24 cellular contexts compared by ENCODE assay signal in the genomic region with DNA sequence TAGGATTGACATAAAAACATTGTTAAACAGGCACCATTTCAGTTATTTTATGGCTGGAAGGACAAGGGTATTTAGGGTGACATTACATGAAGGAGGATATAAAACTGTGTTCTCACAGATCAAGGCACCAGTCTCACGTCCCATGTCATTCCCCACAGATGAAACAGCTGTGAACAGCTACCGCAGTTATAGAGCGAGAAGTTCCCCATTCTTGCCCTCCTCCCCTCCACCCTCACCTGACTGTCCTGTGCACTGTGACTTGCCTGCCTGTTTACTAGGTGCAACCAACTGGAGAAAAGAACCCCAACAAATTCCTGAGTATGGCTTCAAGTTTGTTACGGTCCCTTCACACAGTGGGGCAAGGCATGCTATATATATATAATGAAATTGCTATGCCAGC.
DNase-seq lines count a peak whose midpoint lies in the region; ATAC-seq and TF ChIP-seq lines count a peak whose summit lies in the region.
"Had no signal": no experiment of that assay in that cellular context is flagged by ENCODE, and none has a peak within 500 bp of the region (broad histone marks: within the 10 kb centered on the region; RNA-seq: fewer than 3 reads in every experiment).

No MANE protein-coding gene starts in this region.

- TF ChIP-seq CTCF in activated B cell treated with CpG ODN at 0.5 μM for 24 hours (IDR thresholded peaks at IDR 0.05) (no peak), neutrophil (IDR thresholded peaks at IDR 0.05) (peak; percentile 9), sigmoid colon (IDR thresholded peaks at IDR 0.05) (no peak)

- WGBS in sigmoid colon, 2 donors: 78 to 80% methylated on average over 4 of the region's 4 CpGs

- no peak for TF ChIP-seq EP300 in sigmoid colon (IDR thresholded peaks at IDR 0.05)

- POLR2A ChIA-PET in activated B cell treated with CpG ODN at 0.5 μM for 24 hours (lab: Charles Lee): no interaction called here

- H3K27ac ChIP-seq in neutrophil: peak overlapping the region; percentile 52
- no peak overlapping the region for H3K27ac ChIP-seq in sigmoid colon
- H3K27ac ChIP-seq: cardiac muscle cell, testis had no signal

- peak; percentile 50 for ATAC-seq in GM19023 (IDR thresholded peaks at IDR 0.05; ENCODE audit: unreplicated experiment)
- ATAC-seq in HG02884 (IDR thresholded peaks at IDR 0.05; ENCODE audit: unreplicated experiment): peak; percentile 61
- ATAC-seq in activated B cell treated with CpG ODN at 0.5 μM for 24 hours (ENCODE audit: low read depth): peak; percentile 78
- ATAC-seq in HG02970 (IDR thresholded peaks at IDR 0.05; ENCODE audit: low FRiP score, unreplicated experiment): no peak
- ATAC-seq in GM18870 (IDR thresholded peaks at IDR 0.05; ENCODE audit: unreplicated experiment): no peak
- ATAC-seq: activated CD4-positive, alpha-beta T cell treated with anti-CD3 and anti-CD28 coated beads for 36 hours; activated T-cell treated with anti-CD3 and anti-CD28 coated beads, Interleukin-2, amount 50 U/mL, for 4 hours had no signal

- H3K36me3 Mint-ChIP-seq in activated B cell treated with CpG ODN at 0.5 μM for 24 hours (ENCODE audit: low read depth): peaks cover 5% of the 10 kb centered on the region

- no peaks in the 10 kb centered on the region for H3K9me3 ChIP-seq in neutrophil
- no peaks in the 10 kb centered on the region for H3K9me3 ChIP-seq in sigmoid colon
- H3K9me3 ChIP-seq: testis had no signal

- no peaks in the 10 kb centered on the region for H3K36me3 ChIP-seq in neutrophil
- no peaks in the 10 kb centered on the region for H3K36me3 ChIP-seq in sigmoid colon
- H3K36me3 ChIP-seq: cardiac muscle cell had no signal

- H3K4me3 ChIP-seq in neutrophil (ENCODE audit: low read depth in 1 of 2, low read length in 1 of 2): peak overlapping the region in 1 of 2 experiments; percentile 3
- no peak overlapping the region for H3K4me3 ChIP-seq in sigmoid colon
- H3K4me3 ChIP-seq: cardiac muscle cell, testis had no signal

- TF ChIP-seq POLR2A in sigmoid colon (IDR thresholded peaks at IDR 0.05): no peak

- CTCF ChIA-PET in activated B cell treated with CpG ODN at 0.5 μM for 24 hours (lab: Charles Lee): interaction anchor here (1.1 to 1.4 kb wide), 3 partner anchors 15 to 342 kb away, joined by 3 to 4 read pairs (median 4); no protein-coding TSS in a partner anchor

- H3K27ac Mint-ChIP-seq in activated B cell treated with CpG ODN at 0.5 μM for 24 hours: no peak overlapping the region
- H3K27ac Mint-ChIP-seq: activated CD4-positive, alpha-beta T cell treated with anti-CD3 and anti-CD28 coated beads for 36 hours; activated naive CD4-positive, alpha-beta T cell treated with anti-CD3 and anti-CD28 coated beads for 36 hours had no signal

- DNase-seq in activated B cell treated with CpG ODN at 0.5 μM for 24 hours: no peak
- DNase-seq in sigmoid colon: no peak
- DNase-seq in NCI-H128 (lab: John Stamatoyannopoulos, UW; ENCODE audit: unreplicated experiment): no peak
- DNase-seq: activated CD4-positive, alpha-beta T cell treated with anti-CD3 and anti-CD28 coated beads for 36 hours; activated naive CD4-positive, alpha-beta T cell treated with anti-CD3 and anti-CD28 coated beads for 36 hours; activated T-cell treated with anti-CD3 and anti-CD28 coated beads, Interleukin-2, amount 50 U/mL, for 4 hours; CD8-positive, alpha-beta memory T cell; DMS53; GDM1; Kasumi-1; kidney glomerular epithelial cell; NCI-H187 treated with DMSO at 0.1 percent for 48 hours; NCI-H2227 treated with DMSO at 0.1 percent for 48 hours; nephron progenitor cell; posterior cingulate gyrus; stimulated activated CD4-positive, alpha-beta T cell treated with anti-CD3 and anti-CD28 coated beads, Interleukin-2, amount 100 ng/mL, for 24 hours; stimulated activated naive CD4-positive, alpha-beta T cell; testis had no signal

- peaks cover 34% of the 10 kb centered on the region for H3K4me1 Mint-ChIP-seq in activated B cell treated with CpG ODN at 0.5 μM for 24 hours

- peak overlapping the region; percentile 0 for H3K4me3 Mint-ChIP-seq in activated B cell treated with CpG ODN at 0.5 μM for 24 hours
- H3K4me3 Mint-ChIP-seq: activated CD4-positive, alpha-beta T cell treated with anti-CD3 and anti-CD28 coated beads for 36 hours; activated naive CD4-positive, alpha-beta T cell treated with anti-CD3 and anti-CD28 coated beads for 36 hours; activated T-cell treated with anti-CD3 and anti-CD28 coated beads, Interleukin-2, amount 50 U/mL, for 4 hours; CD8-positive, alpha-beta memory T cell; nephron progenitor cell had no signal

- H3K27me3 Mint-ChIP-seq in activated B cell treated with CpG ODN at 0.5 μM for 24 hours: no peaks in the 10 kb centered on the region
- H3K27me3 Mint-ChIP-seq: activated CD4-positive, alpha-beta T cell treated with anti-CD3 and anti-CD28 coated beads for 36 hours; CD8-positive, alpha-beta memory T cell had no signal

- intact Hi-C loops in activated B cell treated with CpG ODN at 0.5 μM for 24 hours (cut with micrococcal nuclease): no loop called here
- intact Hi-C loops in sigmoid colon (cut with DNase I): no loop called here

- peaks cover 20 to 22% of the 10 kb centered on the region in 2 experiments for H3K4me1 ChIP-seq in neutrophil (ENCODE audit: control insufficient read depth in 1 of 2, insufficient read depth in 1 of 2, low read depth in 1 of 2, low read length in 1 of 2)
- H3K4me1 ChIP-seq in sigmoid colon: peaks cover 0 to 21% (median 16%) of the 10 kb centered on the region in 4 donors

- H3K27me3 ChIP-seq in neutrophil (no peaks in the 10 kb centered on the region), sigmoid colon (no peaks in the 10 kb centered on the region)
- H3K27me3 ChIP-seq: cardiac muscle cell, testis had no signal

- H3K9me3 Mint-ChIP-seq in activated B cell treated with CpG ODN at 0.5 μM for 24 hours: no peaks in the 10 kb centered on the region
- H3K9me3 Mint-ChIP-seq: activated naive CD4-positive, alpha-beta T cell treated with anti-CD3 and anti-CD28 coated beads for 36 hours; activated T-cell treated with anti-CD3 and anti-CD28 coated beads, Interleukin-2, amount 50 U/mL, for 4 hours; CD8-positive, alpha-beta memory T cell; nephron progenitor cell had no signal

Comparison
In these comparisons a context has a peak if more than half of its experiments do, and no peak if none do; other contexts are left out.
1. ATAC-seq: peak in GM19023 (single experiment), HG02884 (single experiment) and activated B cell treated with CpG ODN at 0.5 μM for 24 hours (single experiment); none in HG02970 (single experiment) and GM18870 (single experiment).